18 cellular contexts compared by ENCODE assay signal in genomic region chr2:186966015-186966414, GRCh38.
"Had no signal": no experiment of that assay in that cellular context is flagged by ENCODE, and none has a peak within 500 bp of the region (broad histone marks: within the 10 kb centered on the region; RNA-seq: fewer than 3 reads in every experiment).

No MANE protein-coding gene starts in this region.

- H3K9me3 ChIP-seq: colonic mucosa, esophagus muscularis mucosa, gastrocnemius medialis, lower lobe of right lung had no signal

- H3K4me1 ChIP-seq: colonic mucosa, esophagus muscularis mucosa, gastrocnemius medialis, left lung, lower lobe of right lung had no signal

- H3K36me3 ChIP-seq: colonic mucosa, esophagus muscularis mucosa, gastrocnemius medialis, heart right ventricle, left lung, lower lobe of right lung had no signal

- H3K27me3 ChIP-seq: colonic mucosa, dorsolateral prefrontal cortex, esophagus muscularis mucosa, gastrocnemius medialis, heart right ventricle, left lung had no signal

- H3K4me3 ChIP-seq: colonic mucosa, dorsolateral prefrontal cortex, esophagus muscularis mucosa, gastrocnemius medialis, heart right ventricle, left lung, lower lobe of right lung had no signal

- H3K27ac ChIP-seq: colonic mucosa, dorsolateral prefrontal cortex, esophagus muscularis mucosa, gastrocnemius medialis, heart right ventricle, left lung, lower lobe of right lung had no signal

- DNase-seq: colonic mucosa; dermis blood vessel endothelial cell; dorsolateral prefrontal cortex; effector CD4-positive, alpha-beta T cell; effector memory CD4-positive, alpha-beta T cell; foreskin fibroblast; foreskin melanocyte; gastrocnemius medialis; glutamatergic neuron; heart right ventricle; hippocampal formation; left cardiac atrium; left lung; left ventricle myocardium superior; lower lobe of right lung; mesenchymal stem cell; midbrain had no signal
